31 cellular contexts compared by ENCODE assay signal in genomic region chr12:48832321-48833060, GRCh38. TPM values are rescaled to one million over a fixed set of nuclear protein-coding genes. Genes with fewer than 3 reads are reported as not detected.
"Had no signal": no experiment of that assay in that cellular context is flagged by ENCODE, and none has a peak within 500 bp of the region (broad histone marks: within the 10 kb centered on the region; RNA-seq: fewer than 3 reads in every experiment).

No MANE protein-coding gene starts in this region.

- H3K4me3 ChIP-seq: ascending aorta, breast epithelium, cardiac muscle cell, colonic mucosa, esophagus squamous epithelium, gastroesophageal sphincter, heart right ventricle, hepatocyte had no signal

- H3K4me1 Mint-ChIP-seq: activated CD4-positive, alpha-beta memory T cell treated with anti-CD3 and anti-CD28 coated beads, Interleukin-2, amount 10 ng/mL, durations not matched to agents 7 days and 5 days; activated CD4-positive, alpha-beta T cell treated with anti-CD3 and anti-CD28 coated beads, Interleukin-2, amount 10 ng/mL, durations not matched to agents 7 days and 5 days; activated naive CD4-positive, alpha-beta T cell treated with anti-CD3 and anti-CD28 coated beads, Interleukin-2, amount 50 U/mL, for 24 hours; activated naive CD8-positive, alpha-beta T cell treated with anti-CD3 and anti-CD28 coated beads, Interleukin-2, amount 10 ng/mL, durations not matched to agents 7 days and 5 days; brain; WTC11 had no signal

- H2AFZ ChIP-seq: hepatocyte had no signal

- H3K9me3 ChIP-seq: ascending aorta, breast epithelium, colonic mucosa, esophagus squamous epithelium, gastroesophageal sphincter, heart right ventricle had no signal

- DNase-seq: activated CD4-positive, alpha-beta memory T cell treated with anti-CD3 and anti-CD28 coated beads, Interleukin-2, amount 10 ng/mL, durations not matched to agents 7 days and 5 days; activated CD4-positive, alpha-beta T cell treated with anti-CD3 and anti-CD28 coated beads for 1 hour; activated CD4-positive, alpha-beta T cell treated with anti-CD3 and anti-CD28 coated beads for 4 hours; activated CD4-positive, alpha-beta T cell treated with anti-CD3 and anti-CD28 coated beads, Interleukin-2, amount 10 ng/mL, durations not matched to agents 7 days and 5 days; activated CD4-positive, alpha-beta T cell treated with anti-CD3 and anti-CD28 coated beads, Interleukin-2, amount 50 U/mL, for 4 hours; activated CD8-positive, alpha-beta memory T cell treated with anti-CD3 and anti-CD28 coated beads, Interleukin-2, amount 50 U/mL, for 48 hours; activated effector memory CD4-positive, alpha-beta T cell treated with Interleukin-2 at 50 U/mL for 16 hours; activated gamma-delta T cell treated with Interleukin-2 at 50 U/mL for 16 hours; activated naive CD4-positive, alpha-beta T cell treated with Interleukin-2 at 50 U/mL for 16 hours; activated naive CD8-positive, alpha-beta T cell treated with anti-CD3 and anti-CD28 coated beads, Interleukin-2, amount 10 ng/mL, durations not matched to agents 7 days and 5 days; activated T-cell treated with anti-CD3 and anti-CD28 coated beads for 4 hours; central memory CD4-positive, alpha-beta T cell; cerebellar nuclear complex; colonic mucosa; effector CD8-positive, alpha-beta T cell; esophagus squamous epithelium; foreskin melanocyte; heart right ventricle; SW 1271; T-cell had no signal

- H3K9me3 Mint-ChIP-seq: activated CD4-positive, alpha-beta memory T cell treated with anti-CD3 and anti-CD28 coated beads, Interleukin-2, amount 10 ng/mL, durations not matched to agents 7 days and 5 days; activated CD4-positive, alpha-beta T cell treated with anti-CD3 and anti-CD28 coated beads, Interleukin-2, amount 10 ng/mL, durations not matched to agents 7 days and 5 days; activated naive CD4-positive, alpha-beta T cell treated with anti-CD3 and anti-CD28 coated beads, Interleukin-2, amount 50 U/mL, for 24 hours; activated naive CD8-positive, alpha-beta T cell treated with anti-CD3 and anti-CD28 coated beads, Interleukin-2, amount 10 ng/mL, durations not matched to agents 7 days and 5 days; activated T-helper 17 cell treated with anti-CD3 and anti-CD28 coated beads, Interleukin-2, amount 50 U/mL, for 72 hours; brain; T-cell; T-helper 1 cell treated with Interleukin-12 subunit alpha and Interleukin-12 subunit beta and Interleukin-4 antibody, amounts not matched to agents 30 μg/mL and 1 μg/mL, for 36 hours; WTC11 had no signal

- H3K4me1 ChIP-seq: ascending aorta, breast epithelium, colonic mucosa, esophagus squamous epithelium, gastroesophageal sphincter, heart right ventricle had no signal

- H3K27ac ChIP-seq: ascending aorta, breast epithelium, cardiac muscle cell, colonic mucosa, epithelial cell of prostate, esophagus squamous epithelium, gastroesophageal sphincter, heart right ventricle, hepatocyte had no signal

- H3K79me2 ChIP-seq: hepatocyte had no signal

- H3K27me3 Mint-ChIP-seq: activated CD4-positive, alpha-beta memory T cell treated with anti-CD3 and anti-CD28 coated beads, Interleukin-2, amount 10 ng/mL, durations not matched to agents 7 days and 5 days; activated CD4-positive, alpha-beta T cell treated with anti-CD3 and anti-CD28 coated beads, Interleukin-2, amount 10 ng/mL, durations not matched to agents 7 days and 5 days; activated naive CD4-positive, alpha-beta T cell treated with anti-CD3 and anti-CD28 coated beads, Interleukin-2, amount 50 U/mL, for 24 hours; activated naive CD8-positive, alpha-beta T cell treated with anti-CD3 and anti-CD28 coated beads, Interleukin-2, amount 10 ng/mL, durations not matched to agents 7 days and 5 days; activated T-helper 17 cell treated with anti-CD3 and anti-CD28 coated beads, Interleukin-2, amount 50 U/mL, for 72 hours; brain; T-cell had no signal

- H3K27ac Mint-ChIP-seq: activated CD4-positive, alpha-beta memory T cell treated with anti-CD3 and anti-CD28 coated beads, Interleukin-2, amount 10 ng/mL, durations not matched to agents 7 days and 5 days; activated CD4-positive, alpha-beta T cell treated with anti-CD3 and anti-CD28 coated beads, Interleukin-2, amount 10 ng/mL, durations not matched to agents 7 days and 5 days; activated naive CD4-positive, alpha-beta T cell treated with anti-CD3 and anti-CD28 coated beads, Interleukin-2, amount 50 U/mL, for 24 hours; activated naive CD8-positive, alpha-beta T cell treated with anti-CD3 and anti-CD28 coated beads, Interleukin-2, amount 10 ng/mL, durations not matched to agents 7 days and 5 days; activated T-helper 17 cell treated with anti-CD3 and anti-CD28 coated beads, Interleukin-2, amount 50 U/mL, for 72 hours; brain; T-cell; T-helper 1 cell treated with Interleukin-12 subunit alpha and Interleukin-12 subunit beta and Interleukin-4 antibody, amounts not matched to agents 30 μg/mL and 1 μg/mL, for 36 hours; WTC11 had no signal

- H3K27me3 ChIP-seq: ascending aorta, breast epithelium, cardiac muscle cell, colonic mucosa, esophagus squamous epithelium, gastroesophageal sphincter, heart right ventricle, hepatocyte had no signal

- H3K4me3 Mint-ChIP-seq: activated CD4-positive, alpha-beta memory T cell treated with anti-CD3 and anti-CD28 coated beads, Interleukin-2, amount 10 ng/mL, durations not matched to agents 7 days and 5 days; activated CD4-positive, alpha-beta T cell treated with anti-CD3 and anti-CD28 coated beads, Interleukin-2, amount 10 ng/mL, durations not matched to agents 7 days and 5 days; activated naive CD4-positive, alpha-beta T cell treated with anti-CD3 and anti-CD28 coated beads, Interleukin-2, amount 50 U/mL, for 24 hours; activated naive CD8-positive, alpha-beta T cell treated with anti-CD3 and anti-CD28 coated beads, Interleukin-2, amount 10 ng/mL, durations not matched to agents 7 days and 5 days; activated T-helper 17 cell treated with anti-CD3 and anti-CD28 coated beads, Interleukin-2, amount 50 U/mL, for 72 hours; brain; T-cell; T-helper 1 cell treated with Interleukin-12 subunit alpha and Interleukin-12 subunit beta and Interleukin-4 antibody, amounts not matched to agents 30 μg/mL and 1 μg/mL, for 36 hours; WTC11 had no signal

- ATAC-seq: activated T-helper 17 cell treated with anti-CD3 and anti-CD28 coated beads, Interleukin-2, amount 50 U/mL, for 72 hours; gastroesophageal sphincter; heart right ventricle; T-cell; WTC11 had no signal

- H3K4me2 ChIP-seq: hepatocyte had no signal

RNA-seq across cellular contexts. Expression of gene ADCY6, which starts 43.6 kb away (rescaled TPM):
- total RNA-seq: activated CD4-positive, alpha-beta T cell treated with anti-CD3 and anti-CD28 coated beads, Interleukin-2, amount 10 ng/mL, durations not matched to agents 7 days and 5 days; activated naive CD8-positive, alpha-beta T cell treated with anti-CD3 and anti-CD28 coated beads, Interleukin-2, amount 10 ng/mL, durations not matched to agents 7 days and 5 days had no signal
